In genomic region chr6:146434991-146435390, GRCh38 we compare ENCODE assay signal across 17 cellular contexts.
DNase-seq lines count a peak whose midpoint lies in the region; ATAC-seq and TF ChIP-seq lines count a peak whose summit lies in the region.
"Had no signal": no experiment of that assay in that cellular context is flagged by ENCODE, and none has a peak within 500 bp of the region (broad histone marks: within the 10 kb centered on the region; RNA-seq: fewer than 3 reads in every experiment).

No MANE protein-coding gene starts in this region.

- H3K27ac ChIP-seq in endodermal cell (ENCODE audit: low read depth, low read length), result no peak overlapping the region
- no peak overlapping the region for H3K27ac ChIP-seq in subcutaneous abdominal adipose tissue (ENCODE audit: low read depth, low read length)
- H3K27ac ChIP-seq: SK-N-MC, tibial artery had no signal

- H3K9me3 Mint-ChIP-seq in WTC11 (no peaks in the 10 kb centered on the region), endodermal cell (no peaks in the 10 kb centered on the region), mesothelial cell of epicardium (no peaks in the 10 kb centered on the region)
- H3K9me3 Mint-ChIP-seq: activated naive CD8-positive, alpha-beta T cell treated with anti-CD3 and anti-CD28 coated beads, Interleukin-2, amount 50 U/mL, for 24 hours; activated T-helper 17 cell treated with anti-CD3 and anti-CD28 coated beads, Interleukin-2, amount 50 U/mL, for 72 hours; naive thymus-derived CD8-positive, alpha-beta T cell had no signal

- H3K4me3 ChIP-seq in endodermal cell (ENCODE audit: low read length) (peak overlapping the region; percentile 73), subcutaneous abdominal adipose tissue (ENCODE audit: low read depth in 1 of 5, low read length in 5 of 5) (peak overlapping the region in 4 of 5 donors; percentile 38 to 71 (median 68))
- H3K4me3 ChIP-seq: SK-N-MC had no signal

- H3K4me3 Mint-ChIP-seq in WTC11 (peak overlapping the region; percentile 76), endodermal cell (peak overlapping the region; percentile 60), mesothelial cell of epicardium (peak overlapping the region; percentile 66)
- H3K4me3 Mint-ChIP-seq: activated naive CD8-positive, alpha-beta T cell treated with anti-CD3 and anti-CD28 coated beads, Interleukin-2, amount 50 U/mL, for 24 hours; activated T-helper 17 cell treated with anti-CD3 and anti-CD28 coated beads, Interleukin-2, amount 50 U/mL, for 72 hours; naive thymus-derived CD8-positive, alpha-beta T cell; stimulated activated effector memory CD8-positive, alpha-beta T cell treated with anti-CD3 and anti-CD28 coated beads, Interleukin-12 subunit alpha, Interleukin-12 subunit beta, amount 100 ng/mL, for 72 hours had no signal

- no peaks in the 10 kb centered on the region for H3K36me3 Mint-ChIP-seq in WTC11
- no peaks in the 10 kb centered on the region for H3K36me3 Mint-ChIP-seq in endodermal cell (ENCODE audit: low read depth)
- H3K36me3 Mint-ChIP-seq in mesothelial cell of epicardium, result no peaks in the 10 kb centered on the region
- H3K36me3 Mint-ChIP-seq: naive thymus-derived CD8-positive, alpha-beta T cell; stimulated activated effector memory CD8-positive, alpha-beta T cell treated with anti-CD3 and anti-CD28 coated beads, Interleukin-12 subunit alpha, Interleukin-12 subunit beta, amount 100 ng/mL, for 72 hours had no signal

- CTCF ChIA-PET in WTC11 (lab: Charles Lee), result interaction anchor here (1.4 kb wide), 1 partner anchor 9 kb away, joined by 4 read pairs; no protein-coding TSS in a partner anchor

- DNase-seq in WTC11 (ENCODE audit: low spot score) (no peak), endodermal cell (no peak), mesothelial cell of epicardium (ENCODE audit: low spot score in 2 of 2, unreplicated experiment in 2 of 2) (no peak), NCI-H345 (lab: John Stamatoyannopoulos, UW) (no peak)
- no peak for DNase-seq in activated CD4-positive, CD25-positive, alpha-beta regulatory T cell treated with anti-CD3 and anti-CD28 coated beads, Interleukin-2, amount 50 U/mL, for 72 hours
- DNase-seq: activated naive CD8-positive, alpha-beta T cell treated with anti-CD3 and anti-CD28 coated beads, Interleukin-2, amount 50 U/mL, for 24 hours; central memory CD4-positive, alpha-beta T cell; effector CD4-positive, alpha-beta T cell; naive thymus-derived CD8-positive, alpha-beta T cell; NCI-H2029 treated with DMSO at 0.1 percent for 48 hours; NCI-H446 treated with DMSO at 0.1 percent for 48 hours had no signal

- WGBS in endodermal cell (ENCODE audit: insufficient coverage in 1 of 2, insufficient read length in 1 of 2), 2 experiments, result 89 to 90% methylated on average over 3 to 8 of the region's 8 CpGs

- H3K36me3 ChIP-seq in endodermal cell (ENCODE audit: control insufficient read depth, insufficient read depth, low read length) (no peaks in the 10 kb centered on the region), subcutaneous abdominal adipose tissue (ENCODE audit: control insufficient read depth in 5 of 5, insufficient read depth in 5 of 5, low read length in 5 of 5) (no peaks in the 10 kb centered on the region)
- H3K36me3 ChIP-seq: tibial artery had no signal

- ATAC-seq in WTC11 (no peak), HG02870 (IDR thresholded peaks at IDR 0.05; ENCODE audit: unreplicated experiment) (no peak)
- ATAC-seq: activated naive CD8-positive, alpha-beta T cell treated with anti-CD3 and anti-CD28 coated beads, Interleukin-2, amount 50 U/mL, for 24 hours; activated T-helper 17 cell treated with anti-CD3 and anti-CD28 coated beads, Interleukin-2, amount 50 U/mL, for 72 hours; naive thymus-derived CD8-positive, alpha-beta T cell had no signal

- TF ChIP-seq CTCF in WTC11 (IDR thresholded peaks at IDR 0.05) (no peak), endodermal cell (conservative IDR thresholded peaks at IDR 0.05) (no peak), mesothelial cell of epicardium (IDR thresholded peaks at IDR 0.05; ENCODE audit: unreplicated experiment) (no peak)

- H3K9me3 ChIP-seq in endodermal cell (ENCODE audit: control insufficient read depth, low read length), result no peaks in the 10 kb centered on the region
- H3K9me3 ChIP-seq in subcutaneous abdominal adipose tissue (ENCODE audit: control insufficient read depth in 5 of 5, low read length in 5 of 5), result no peaks in the 10 kb centered on the region
- H3K9me3 ChIP-seq: tibial artery had no signal

- peaks cover under 1% of the 10 kb centered on the region for H3K4me1 ChIP-seq in endodermal cell (ENCODE audit: control insufficient read depth, insufficient read depth, low read length)
- H3K4me1 ChIP-seq in subcutaneous abdominal adipose tissue (ENCODE audit: control insufficient read depth in 5 of 5, insufficient read depth in 5 of 5, low read length in 5 of 5), result peaks cover 0 to 16% (median 12%) of the 10 kb centered on the region in 5 donors

- H3K27ac Mint-ChIP-seq in WTC11 (no peak overlapping the region), endodermal cell (no peak overlapping the region), mesothelial cell of epicardium (no peak overlapping the region)
- H3K27ac Mint-ChIP-seq: activated naive CD8-positive, alpha-beta T cell treated with anti-CD3 and anti-CD28 coated beads, Interleukin-2, amount 50 U/mL, for 24 hours; activated T-helper 17 cell treated with anti-CD3 and anti-CD28 coated beads, Interleukin-2, amount 50 U/mL, for 72 hours; naive thymus-derived CD8-positive, alpha-beta T cell; stimulated activated effector memory CD8-positive, alpha-beta T cell treated with anti-CD3 and anti-CD28 coated beads, Interleukin-12 subunit alpha, Interleukin-12 subunit beta, amount 100 ng/mL, for 72 hours had no signal

- H3K9ac ChIP-seq in endodermal cell (ENCODE audit: extremely low read depth, low read length, poor library complexity, severe bottlenecking) (no peak overlapping the region), subcutaneous abdominal adipose tissue (ENCODE audit: low read length in 5 of 5) (peak overlapping the region in 2 of 5 donors; percentile 21 to 57)

- H3K4me1 Mint-ChIP-seq in WTC11, result peaks cover 8% of the 10 kb centered on the region
- peaks cover 15% of the 10 kb centered on the region for H3K4me1 Mint-ChIP-seq in endodermal cell
- peaks cover 2% of the 10 kb centered on the region for H3K4me1 Mint-ChIP-seq in mesothelial cell of epicardium
- H3K4me1 Mint-ChIP-seq: activated naive CD8-positive, alpha-beta T cell treated with anti-CD3 and anti-CD28 coated beads, Interleukin-2, amount 50 U/mL, for 24 hours; activated T-helper 17 cell treated with anti-CD3 and anti-CD28 coated beads, Interleukin-2, amount 50 U/mL, for 72 hours; stimulated activated effector memory CD8-positive, alpha-beta T cell treated with anti-CD3 and anti-CD28 coated beads, Interleukin-12 subunit alpha, Interleukin-12 subunit beta, amount 100 ng/mL, for 72 hours had no signal

- peaks cover 29% of the 10 kb centered on the region for H3K27me3 ChIP-seq in endodermal cell (ENCODE audit: control insufficient read depth, insufficient read depth, low read length, poor library complexity, severe bottlenecking)
- H3K27me3 ChIP-seq in subcutaneous abdominal adipose tissue (ENCODE audit: control insufficient read depth in 5 of 5, insufficient read depth in 4 of 5, low read length in 5 of 5), result peaks cover 3 to 10% (median 9%) of the 10 kb centered on the region in 5 donors

- H3K27me3 Mint-ChIP-seq in WTC11 (ENCODE audit: low read depth), result peaks cover 34% of the 10 kb centered on the region
- peaks cover 33% of the 10 kb centered on the region for H3K27me3 Mint-ChIP-seq in endodermal cell (ENCODE audit: insufficient read depth)
- peaks cover 37% of the 10 kb centered on the region for H3K27me3 Mint-ChIP-seq in mesothelial cell of epicardium (ENCODE audit: low read depth)

- POLR2A ChIA-PET in WTC11 (lab: Charles Lee), result no interaction called here

TF ChIP-seq in WTC11, 78 proteins besides CTCF, POLR2A, EP300 and RAD21:
- no peak for TF ChIP-seq ZNF512 (CRISPR knock-in tag; IDR thresholded peaks at IDR 0.05; ENCODE audit: borderline replicate concordance)
- no peak for TF ChIP-seq NFYB (CRISPR knock-in tag; conservative IDR thresholded peaks at IDR 0.05; ENCODE audit: low read depth)
- no peak for TF ChIP-seq SMAD4 (CRISPR knock-in tag; IDR thresholded peaks at IDR 0.05)
- no peak for TF ChIP-seq E2F1 (CRISPR knock-in tag; IDR thresholded peaks at IDR 0.05)
- no peak for TF ChIP-seq MXD4 (CRISPR knock-in tag; IDR thresholded peaks at IDR 0.05; ENCODE audit: borderline replicate concordance)
TF ChIP-seq in WTC11: peak in this region for 0.
